Comparison of ENCODE assay signal across 14 cellular contexts in genomic region chr15:98401029-98401428, GRCh38.
"Had no signal": no experiment of that assay in that cellular context is flagged by ENCODE, and none has a peak within 500 bp of the region (broad histone marks: within the 10 kb centered on the region; RNA-seq: fewer than 3 reads in every experiment).

No MANE protein-coding gene starts in this region.

- H3K4me3 Mint-ChIP-seq: activated CD8-positive, alpha-beta T cell treated with anti-CD3 and anti-CD28 coated beads for 36 hours; activated naive CD4-positive, alpha-beta T cell treated with anti-CD3 and anti-CD28 coated beads for 36 hours; dendritic cell treated with granulocyte-macrophage colony-stimulating factor and Interleukin-4, amounts not matched to agents 40 ng/mL and 50 ng/mL, for 4 days; effector memory CD8-positive, alpha-beta T cell; naive thymus-derived CD4-positive, alpha-beta T cell had no signal

- H3K4me3 ChIP-seq: suprapubic skin had no signal

- H3K27me3 Mint-ChIP-seq: dendritic cell treated with granulocyte-macrophage colony-stimulating factor and Interleukin-4, amounts not matched to agents 40 ng/mL and 50 ng/mL, for 4 days had no signal

- H3K36me3 Mint-ChIP-seq: naive thymus-derived CD4-positive, alpha-beta T cell had no signal

- H3K9me3 Mint-ChIP-seq: activated CD8-positive, alpha-beta T cell treated with anti-CD3 and anti-CD28 coated beads for 36 hours; activated naive CD4-positive, alpha-beta T cell treated with anti-CD3 and anti-CD28 coated beads for 36 hours; dendritic cell treated with granulocyte-macrophage colony-stimulating factor and Interleukin-4, amounts not matched to agents 40 ng/mL and 50 ng/mL, for 4 days; effector memory CD8-positive, alpha-beta T cell had no signal

- DNase-seq: activated CD4-positive, alpha-beta T cell treated with anti-CD3 and anti-CD28 coated beads for 1 hour; activated CD8-positive, alpha-beta memory T cell treated with anti-CD3 and anti-CD28 coated beads, Interleukin-2, amount 50 U/mL, for 48 hours; activated CD8-positive, alpha-beta T cell treated with anti-CD3 and anti-CD28 coated beads for 36 hours; activated naive CD4-positive, alpha-beta T cell treated with anti-CD3 and anti-CD28 coated beads for 36 hours; effector memory CD8-positive, alpha-beta T cell; erythroblast; glutamatergic neuron; naive thymus-derived CD4-positive, alpha-beta T cell; stimulated activated CD4-positive, alpha-beta T cell treated with anti-CD3 and anti-CD28 coated beads, Interleukin-4, amount 100 ng/mL, for 1 hour; stimulated activated CD8-positive, alpha-beta memory T cell treated with anti-CD3 and anti-CD28 coated beads, Interleukin-4, amount 100 ng/mL, for 48 hours; stimulated activated naive CD8-positive, alpha-beta T cell treated with anti-CD3 and anti-CD28 coated beads, Interleukin-15, Interleukin-2, amounts not matched to agents 100 U/mL and 50 U/mL, for 24 hours; T-helper 9 cell had no signal

- H3K4me1 Mint-ChIP-seq: naive thymus-derived CD4-positive, alpha-beta T cell had no signal

- H3K27ac ChIP-seq: suprapubic skin had no signal

- H3K36me3 ChIP-seq: suprapubic skin had no signal

- H3K4me1 ChIP-seq: suprapubic skin had no signal

- H3K27ac Mint-ChIP-seq: activated CD8-positive, alpha-beta T cell treated with anti-CD3 and anti-CD28 coated beads for 36 hours; activated naive CD4-positive, alpha-beta T cell treated with anti-CD3 and anti-CD28 coated beads for 36 hours; dendritic cell treated with granulocyte-macrophage colony-stimulating factor and Interleukin-4, amounts not matched to agents 40 ng/mL and 50 ng/mL, for 4 days; effector memory CD8-positive, alpha-beta T cell; naive thymus-derived CD4-positive, alpha-beta T cell had no signal

- H3K9me3 ChIP-seq: suprapubic skin had no signal

- ATAC-seq: activated CD8-positive, alpha-beta T cell treated with anti-CD3 and anti-CD28 coated beads for 36 hours; effector memory CD8-positive, alpha-beta T cell; naive thymus-derived CD4-positive, alpha-beta T cell; stimulated activated naive CD8-positive, alpha-beta T cell treated with anti-CD3 and anti-CD28 coated beads, Interleukin-15, Interleukin-2, amounts not matched to agents 100 U/mL and 50 U/mL, for 24 hours had no signal
